Comparison of ENCODE assay signal across 12 cellular contexts in genomic region chr14:24197066-24197465, GRCh38. TPM values are rescaled to one million over a fixed set of nuclear protein-coding genes. Genes with fewer than 3 reads are reported as not detected.
DNase-seq lines count a peak whose midpoint lies in the region; ATAC-seq, FAIRE-seq and TF ChIP-seq lines count a peak whose summit lies in the region.
"Had no signal": no experiment of that assay in that cellular context is flagged by ENCODE, and none has a peak within 500 bp of the region (broad histone marks: within the 10 kb centered on the region; RNA-seq: fewer than 3 reads in every experiment).

No MANE protein-coding gene starts in this region.

- H3K4me1 ChIP-seq in DND-41 (ENCODE audit: insufficient read depth, low read length) (peaks cover 40% of the 10 kb centered on the region), IMR-90 (ENCODE audit: control insufficient read depth, insufficient read depth, low read length) (peaks cover 8% of the 10 kb centered on the region), GM12878 (ENCODE audit: control insufficient read depth, insufficient read depth, low read length) (peaks cover 15% of the 10 kb centered on the region)

- CTCF ChIA-PET in IMR-90 (lab: Yijun Ruan, JAX): no interaction called here
- CTCF ChIA-PET in GM12878 (lab: Yijun Ruan, JAX): interaction anchor here (1.8 kb wide), 1 partner anchor 35 kb away, joined by 7 read pairs; the partner anchor contains the start of gene IRF9

- no peak overlapping the region for H3K27ac ChIP-seq in DND-41 (ENCODE audit: low read length)
- no peak overlapping the region for H3K27ac ChIP-seq in IMR-90 (ENCODE audit: insufficient read depth, low read length)
- H3K27ac ChIP-seq in GM12878 (ENCODE audit: control insufficient read depth, insufficient read depth): peak overlapping the region; percentile 96
- no peak overlapping the region for H3K27ac ChIP-seq in neural cell (ENCODE audit: low read length)
- no peak overlapping the region for H3K27ac ChIP-seq in WERI-Rb-1

- H3K4me3 ChIP-seq in DND-41 (ENCODE audit: low read depth in 1 of 2, low read length in 2 of 2): no peak overlapping the region; a peak in 1 of 4 replicates
- no peak overlapping the region for H3K4me3 ChIP-seq in IMR-90 (ENCODE audit: insufficient read depth, low read depth, low read length)
- H3K4me3 ChIP-seq in GM12878: peak overlapping the region; percentile 68
- peak overlapping the region; percentile 92 for H3K4me3 ChIP-seq in neural cell (ENCODE audit: low read length)
- H3K4me3 ChIP-seq in WERI-Rb-1 (ENCODE audit: low read depth, low read length): no peak overlapping the region

- POLR2A ChIA-PET in IMR-90 (lab: Charles Lee; ENCODE audit: unreplicated experiment) (no interaction called here), GM12878 (lab: Charles Lee) (interaction anchor here (0.8 to 3.9 kb wide), 8 partner anchors 16 to 82 kb away, joined by 3 to 50 read pairs (median 6); partner anchors contain the start of genes CHMP4A, GMPR2, IRF9 and NEDD8)

- H3K79me2 ChIP-seq in DND-41 (ENCODE audit: insufficient read depth, low read length): peaks cover 48% of the 10 kb centered on the region
- peaks cover 48% of the 10 kb centered on the region for H3K79me2 ChIP-seq in GM12878 (ENCODE audit: control insufficient read depth, insufficient read depth, low read length)
- H3K79me2 ChIP-seq in neural cell (replicated peaks; ENCODE audit: insufficient read depth, low read length): peaks cover under 1% of the 10 kb centered on the region

- peak overlapping the region; percentile 90 for H3K23ac ChIP-seq in IMR-90 (ENCODE audit: low read depth, low read length)

- H4K91ac ChIP-seq in IMR-90 (ENCODE audit: insufficient read depth, low read depth, low read length): no peak overlapping the region

- WGBS in IMR-90 (ENCODE audit: extremely low coverage in 2 of 2, insufficient read length in 1 of 2), 2 experiments: 80% methylated on average over 1 of the region's 2 CpGs; no CpG with 5 or more reads in 1 of the 2 experiments
- WGBS in GM12878 (ENCODE audit: insufficient coverage, insufficient replicate concordance, low lambda C conversion rate, missing lambda C conversion rate): 5% methylated on average over 1 of the region's 2 CpGs

- H2AK5ac ChIP-seq in IMR-90 (ENCODE audit: low read depth, low read length): no peak overlapping the region

- H2BK20ac ChIP-seq in IMR-90 (ENCODE audit: low read depth, low read length): no peak overlapping the region

- no peak for DNase-seq in DND-41
- DNase-seq in IMR-90: no peak
- DNase-seq in GM12878 (ENCODE audit: low read depth, low spot score): no peak
- no peak for DNase-seq in WERI-Rb-1
- no peak for DNase-seq in NCI-H2227 treated with DMSO at 0.1 percent for 48 hours (lab: John Stamatoyannopoulos, UW)
- DNase-seq in NCI-H2107 treated with DMSO at 0.1 percent for 48 hours (lab: John Stamatoyannopoulos, UW; ENCODE audit: unreplicated experiment): no peak
- no peak for DNase-seq in NK-92 (lab: John Stamatoyannopoulos, UW; ENCODE audit: unreplicated experiment)
- DNase-seq: activated gamma-delta T cell, GDM1, NCI-H510A had no signal

- SMC1A ChIA-PET in GM12878 (lab: Charles Lee; ENCODE audit: uncharacterized antibody, unreplicated experiment): interaction anchor here (1.2 to 2.5 kb wide), 3 partner anchors 11 to 101 kb away, joined by 3 to 10 read pairs (median 8); partner anchors contain the start of gene TINF2

- H3K4me2 ChIP-seq in DND-41 (ENCODE audit: insufficient read depth, low read length) (peak overlapping the region; percentile 69; the same call in 1 of the 2 replicates), IMR-90 (ENCODE audit: low read depth, low read length) (no peak overlapping the region), GM12878 (ENCODE audit: control insufficient read depth, insufficient read depth) (peak overlapping the region; percentile 90), neural cell (ENCODE audit: low read length) (no peak overlapping the region)

- peak overlapping the region in 1 of 2 experiments; percentile 59; a peak in 1 of 4 replicates for H4K8ac ChIP-seq in IMR-90 (ENCODE audit: low read depth in 2 of 2, low read length in 2 of 2)

- dilution Hi-C loops in IMR-90 (cut with HindIII; ENCODE audit: low sequenced_read_pairs, unreplicated experiment): no loop called here

- TF ChIP-seq RAD21 in IMR-90 (IDR thresholded peaks at IDR 0.05; ENCODE audit: low read length) (no peak), GM12878 (IDR thresholded peaks at IDR 0.05; ENCODE audit: insufficient read depth, low read depth, low read length) (no peak), neural cell (conservative IDR thresholded peaks at IDR 0.05) (no peak)

- no peak for TF ChIP-seq POLR2A in IMR-90 (IDR thresholded peaks at IDR 0.05; ENCODE audit: low read depth, low read length)
- no peak for TF ChIP-seq POLR2A in GM12878 (IDR thresholded peaks at IDR 0.05; ENCODE audit: low read depth, low read length)

- RAD21 ChIA-PET in GM12878 (lab: Charles Lee; ENCODE audit: unreplicated experiment): interaction anchor here (1.4 to 2.4 kb wide), 2 partner anchors 36 to 111 kb away, joined by 3 to 9 read pairs; partner anchors contain the start of genes CIDEB and IRF9

- in situ Hi-C loops in IMR-90 (cut with MboI; ENCODE audit: low sequenced_read_pairs) (no loop called here), GM12878 (cut with MboI) (no loop called here)

- BruUV-seq in IMR-90 (replicated peaks; lab: Mats Ljungman, UMichigan) (no TSS peak), GM12878 (replicated peaks; lab: Mats Ljungman, UMichigan) (no TSS peak)

- no peak for ATAC-seq in DND-41 (ENCODE audit: insufficient read depth, low read depth)
- no peak for ATAC-seq in IMR-90 (ENCODE audit: low read depth)
- ATAC-seq in GM12878: no peak

- H3K56ac ChIP-seq in IMR-90 (ENCODE audit: extremely low read depth, insufficient read depth, low read length): no peak overlapping the region

- H3F3A ChIP-seq in neural cell (ENCODE audit: insufficient read depth, low read length, poor library complexity, severe bottlenecking): no peaks in the 10 kb centered on the region

- peak overlapping the region; percentile 9 for H2AK9ac ChIP-seq in IMR-90 (replicated peaks; ENCODE audit: low read depth, low read length, poor library complexity)

- H3K9me3 ChIP-seq in DND-41 (ENCODE audit: insufficient read depth, low read length, severe bottlenecking): peaks cover 2% of the 10 kb centered on the region
- no peaks in the 10 kb centered on the region for H3K9me3 ChIP-seq in IMR-90 (ENCODE audit: control insufficient read depth, insufficient read depth, low read length)
- H3K9me3 ChIP-seq in GM12878 (replicated peaks; ENCODE audit: control insufficient read depth, insufficient read depth, low read length): peaks cover 2% of the 10 kb centered on the region; the same call in 2 of the 3 replicates
- H3K9me3 ChIP-seq in neural cell (ENCODE audit: low read length): no peaks in the 10 kb centered on the region
- peaks cover 7% of the 10 kb centered on the region for H3K9me3 ChIP-seq in WERI-Rb-1 (ENCODE audit: severe bottlenecking)

- H3K36me3 ChIP-seq in DND-41 (ENCODE audit: insufficient read depth, low read length) (peaks cover 32% of the 10 kb centered on the region), IMR-90 (ENCODE audit: control insufficient read depth, insufficient read depth, low read length) (peaks cover 16% of the 10 kb centered on the region), GM12878 (ENCODE audit: control insufficient read depth in 2 of 2, insufficient read depth in 2 of 2, low read length in 1 of 2) (peaks cover 0 to 4% of the 10 kb centered on the region in 2 experiments; a peak in 2 of 4 replicates), neural cell (ENCODE audit: insufficient read depth, low read length) (no peaks in the 10 kb centered on the region), WERI-Rb-1 (peaks cover 31% of the 10 kb centered on the region)

- H3K9ac ChIP-seq in DND-41 (ENCODE audit: low read depth, low read length): 0 out of 2 replicates have a peak overlapping the region, but pooled peaks have one; percentile 96
- no peak overlapping the region for H3K9ac ChIP-seq in IMR-90 (ENCODE audit: low read depth, low read length)
- H3K9ac ChIP-seq in GM12878 (ENCODE audit: control insufficient read depth, insufficient read depth, low read length): peak overlapping the region; percentile 92
- H3K9ac ChIP-seq in neural cell (ENCODE audit: low read length): no peak overlapping the region

- H4K5ac ChIP-seq in IMR-90 (ENCODE audit: low read depth, low read length): no peak overlapping the region

- TF ChIP-seq CTCF in DND-41 (IDR thresholded peaks at IDR 0.05; ENCODE audit: borderline replicate concordance, extremely low read depth, low read length, poor library complexity, severe bottlenecking) (no peak), IMR-90 (conservative IDR thresholded peaks at IDR 0.05; ENCODE audit: low read depth, low read length) (no peak), GM12878 (IDR thresholded peaks at IDR 0.05 in 2 of 3, conservative IDR thresholded peaks at IDR 0.05 in 1 of 3; ENCODE audit: control insufficient read depth in 2 of 3, extremely low read depth in 1 of 3, insufficient read depth in 1 of 3, low read depth in 3 of 3, low read length in 3 of 3) (no peak), neural cell (IDR thresholded peaks at IDR 0.05; ENCODE audit: poor library complexity, severe bottlenecking) (no peak), WERI-Rb-1 (IDR thresholded peaks at IDR 0.05; ENCODE audit: low read depth, low read length) (no peak)

- no peak overlapping the region for H3K18ac ChIP-seq in IMR-90 (ENCODE audit: low read depth, low read length)

- H3K27me3 ChIP-seq in DND-41 (ENCODE audit: insufficient read depth, low read length, poor library complexity): no peaks in the 10 kb centered on the region
- H3K27me3 ChIP-seq in IMR-90 (ENCODE audit: control insufficient read depth, insufficient read depth, low read length): no peaks in the 10 kb centered on the region
- no peaks in the 10 kb centered on the region for H3K27me3 ChIP-seq in GM12878 (replicated peaks in 1 of 2; ENCODE audit: control insufficient read depth in 2 of 2, insufficient read depth in 2 of 2, low read length in 1 of 2)
- H3K27me3 ChIP-seq in neural cell (ENCODE audit: insufficient read depth, low read depth, low read length): no peaks in the 10 kb centered on the region
- H3K27me3 ChIP-seq in WERI-Rb-1 (ENCODE audit: insufficient read depth, low read depth, severe bottlenecking): no peaks in the 10 kb centered on the region

- TF ChIP-seq EP300 in GM12878 (IDR thresholded peaks at IDR 0.05; ENCODE audit: borderline replicate concordance in 1 of 2, control insufficient read depth in 1 of 2, low read depth in 2 of 2, low read length in 2 of 2) (no peak), neural cell (conservative IDR thresholded peaks at IDR 0.05; ENCODE audit: poor library complexity, severe bottlenecking) (no peak)

- intact Hi-C loops in IMR-90 (cut with micrococcal nuclease) (no loop called here), GM12878 (cut with micrococcal nuclease; ENCODE audit: unreplicated experiment) (no loop called here)

- H3K9me2 ChIP-seq in neural cell (ENCODE audit: insufficient read depth, low read length): no peaks in the 10 kb centered on the region

- no peak overlapping the region for H2AFZ ChIP-seq in DND-41 (ENCODE audit: low read depth, low read length)
- H2AFZ ChIP-seq in IMR-90 (replicated peaks; ENCODE audit: low read length, poor library complexity): no peak overlapping the region
- no peak overlapping the region for H2AFZ ChIP-seq in GM12878 (ENCODE audit: control insufficient read depth, low read depth, low read length)
- no peak overlapping the region for H2AFZ ChIP-seq in neural cell (ENCODE audit: low read depth, low read length)

- H2BK120ac ChIP-seq in IMR-90 (ENCODE audit: low read depth, low read length): no peak overlapping the region

- no peak overlapping the region for H3K14ac ChIP-seq in IMR-90 (replicated peaks; ENCODE audit: low read depth, low read length)

- no peak overlapping the region for H2BK15ac ChIP-seq in IMR-90 (ENCODE audit: low read depth, low read length)

- no peak for FAIRE-seq in GM12878 (lab: Jason Lieb, UNC)

- H4K20me1 ChIP-seq in DND-41 (ENCODE audit: insufficient read depth, low read length): no peaks in the 10 kb centered on the region
- H4K20me1 ChIP-seq in IMR-90 (ENCODE audit: insufficient read depth, low read length): no peaks in the 10 kb centered on the region
- H4K20me1 ChIP-seq in GM12878 (ENCODE audit: control insufficient read depth, insufficient read depth): no peaks in the 10 kb centered on the region
- H4K20me1 ChIP-seq in neural cell (ENCODE audit: insufficient read depth): no peaks in the 10 kb centered on the region

- H3K9me1 ChIP-seq in IMR-90 (ENCODE audit: insufficient read depth, low read length): peaks cover 11% of the 10 kb centered on the region; the same call in 1 of the 2 replicates

- H3K4ac ChIP-seq in IMR-90 (ENCODE audit: low read depth, low read length): no peak overlapping the region

- H2BK5ac ChIP-seq in IMR-90 (ENCODE audit: low read depth, low read length, poor library complexity, severe bottlenecking): no peak overlapping the region

- peaks cover 38 to 55% of the 10 kb centered on the region in 2 experiments for H3K79me1 ChIP-seq in IMR-90 (ENCODE audit: low read depth in 1 of 2, low read length in 2 of 2)

RNA-seq across cellular contexts. Expression of gene TM9SF1, which starts 1.8 kb away (rescaled TPM):
- total RNA-seq in IMR-90 (2012; rRNA removed) (51.9 and 65.6 TPM in 2 replicates), GM12878 (2014; rRNA removed) (20.2 and 22.7 TPM in 2 replicates), GM12878 (2014; rRNA removed; fragmentation: Illumina TruSeq; extraction: Trizol) (10.4 and 12.1 TPM in 2 replicates), GM12878 (2021) (19.7 and 23.9 TPM in 2 replicates)
- polyA plus RNA-seq in IMR-90 (2012; rRNA removed) (40.4 and 40.9 TPM in 2 replicates), GM12878 (2011; rRNA removed) (4.3 and 11.7 TPM in 2 replicates), GM12878 (2014; fragmentation: Illumina TruSeq; extraction: Trizol) (11.1 and 14.0 TPM in 2 replicates), GM12878 (2014; fragmentation: Nextera tagmentation; extraction: Ambion mirVana) (1 to 10 TPM; 7.2 to 9.8 TPM), GM12878 (2014; rRNA removed) (20.7 and 21.2 TPM in 2 replicates), GM12878 (2016; fragmentation: Nextera tagmentation; extraction: Ambion mirVana) (10 to 100 TPM; 38.7 to 39.2 TPM), neural cell (25.1 and 34.2 TPM in 2 replicates)
- polyA plus RNA-seq in IMR-90 (2012; cell fraction: cytosol; rRNA removed): 36.4 and 37.5 TPM in 2 replicates
- polyA plus RNA-seq in IMR-90 (2012; cell fraction: nucleus; rRNA removed; ENCODE audit: low replicate concordance): 22.1 and 26.5 TPM in 2 replicates
- total RNA-seq in GM12878 (2013; cell fraction: nucleolus; rRNA removed): 33.3 and 34.0 TPM in 2 replicates
- 22.1 TPM for polyA plus RNA-seq in GM12878 (2011; ENCODE audit: low read depth)
- 22.2 and 26.0 TPM in 2 replicates for polyA plus RNA-seq in GM12878 (2011; cell fraction: cytosol; rRNA removed)
- 15.8 and 15.9 TPM in 2 replicates for polyA plus RNA-seq in GM12878 (2011; cell fraction: nucleus; rRNA removed)
- polyA plus RNA-seq in GM12878 (2012): 19.1 and 25.4 TPM in 2 replicates
- polyA minus RNA-seq in GM12878 (2011; rRNA and poly(A)+ RNA removed): 12.4 and 16.2 TPM in 2 replicates
- polyA minus RNA-seq in GM12878 (2011; cell fraction: cytosol; rRNA and poly(A)+ RNA removed): 4.9 and 5.2 TPM in 2 replicates
- 8.1 and 11.1 TPM in 2 replicates for polyA minus RNA-seq in GM12878 (2011; cell fraction: nucleus; rRNA and poly(A)+ RNA removed)
- polyA minus RNA-seq in neural cell: 21.3 and 22.4 TPM in 2 replicates

RNA-seq across cellular contexts. Expression of gene TSSK4, which starts 8.4 kb away (rescaled TPM):
- total RNA-seq in IMR-90 (2012; rRNA removed): under 0.01 TPM in 1 of 2 replicates, not detected in the other
- polyA plus RNA-seq in IMR-90 (2012; rRNA removed): 0.07 TPM in 1 of 2 replicates, not detected in the other
- not detected in 2 replicates for polyA plus RNA-seq in IMR-90 (2012; cell fraction: cytosol; rRNA removed)
- 0.05 and 0.07 TPM in 2 replicates for polyA plus RNA-seq in IMR-90 (2012; cell fraction: nucleus; rRNA removed; ENCODE audit: low replicate concordance)
- 1.5 and 1.6 TPM in 2 replicates for total RNA-seq in GM12878 (2013; cell fraction: nucleolus; rRNA removed)
- not detected in 2 replicates for total RNA-seq in GM12878 (2014; rRNA removed)
- total RNA-seq in GM12878 (2014; rRNA removed; fragmentation: Illumina TruSeq; extraction: Trizol): 0.18 TPM in 1 of 2 replicates, not detected in the other
- not detected in 2 replicates for total RNA-seq in GM12878 (2021)
- polyA plus RNA-seq in GM12878 (2011; ENCODE audit: low read depth): 4.1 TPM
- polyA plus RNA-seq in GM12878 (2011; rRNA removed): 0.07 and 0.11 TPM in 2 replicates
- 0.03 TPM in 1 of 2 replicates, not detected in the other for polyA plus RNA-seq in GM12878 (2011; cell fraction: cytosol; rRNA removed)
- 0.15 and 0.25 TPM in 2 replicates for polyA plus RNA-seq in GM12878 (2011; cell fraction: nucleus; rRNA removed)
- 2.9 and 5.0 TPM in 2 replicates for polyA plus RNA-seq in GM12878 (2012)
- not detected in 2 replicates for polyA plus RNA-seq in GM12878 (2014; fragmentation: Illumina TruSeq; extraction: Trizol)
- under 1 TPM; 0.04 to 0.08 TPM for polyA plus RNA-seq in GM12878 (2014; fragmentation: Nextera tagmentation; extraction: Ambion mirVana)
- polyA plus RNA-seq in GM12878 (2014; rRNA removed): 0.23 TPM in 1 of 2 replicates, not detected in the other
- polyA plus RNA-seq in GM12878 (2016; fragmentation: Nextera tagmentation; extraction: Ambion mirVana): under 1 TPM; 0.44 to 0.79 TPM
- polyA minus RNA-seq in GM12878 (2011; rRNA and poly(A)+ RNA removed): 0.51 and 0.52 TPM in 2 replicates
- polyA minus RNA-seq in GM12878 (2011; cell fraction: cytosol; rRNA and poly(A)+ RNA removed): not detected in 2 replicates
- polyA minus RNA-seq in GM12878 (2011; cell fraction: nucleus; rRNA and poly(A)+ RNA removed): 0.73 and 1.9 TPM in 2 replicates
- 0.17 TPM in 1 of 2 replicates, not detected in the other for polyA plus RNA-seq in neural cell
- not detected in 2 replicates for polyA minus RNA-seq in neural cell
- total RNA-seq: kidney epithelial cell had no signal

RNA-seq across cellular contexts. Expression of gene IPO4, which starts 8.4 kb away (rescaled TPM):
- 36.7 and 37.6 TPM in 2 replicates for total RNA-seq in IMR-90 (2012; rRNA removed)
- polyA plus RNA-seq in IMR-90 (2012; rRNA removed): 39.4 and 39.9 TPM in 2 replicates
- polyA plus RNA-seq in IMR-90 (2012; cell fraction: cytosol; rRNA removed): 30.6 and 33.6 TPM in 2 replicates
- polyA plus RNA-seq in IMR-90 (2012; cell fraction: nucleus; rRNA removed; ENCODE audit: low replicate concordance): 54.9 and 139 TPM in 2 replicates
- 54.2 and 59.3 TPM in 2 replicates for total RNA-seq in GM12878 (2013; cell fraction: nucleolus; rRNA removed)
- total RNA-seq in GM12878 (2014; rRNA removed): 77.1 and 139 TPM in 2 replicates
- 21.8 and 23.0 TPM in 2 replicates for total RNA-seq in GM12878 (2014; rRNA removed; fragmentation: Illumina TruSeq; extraction: Trizol)
- 88.9 and 113 TPM in 2 replicates for total RNA-seq in GM12878 (2021)
- 17.0 TPM for polyA plus RNA-seq in GM12878 (2011; ENCODE audit: low read depth)
- 6.6 and 12.6 TPM in 2 replicates for polyA plus RNA-seq in GM12878 (2011; rRNA removed)
- polyA plus RNA-seq in GM12878 (2011; cell fraction: cytosol; rRNA removed): 24.6 and 25.9 TPM in 2 replicates
- polyA plus RNA-seq in GM12878 (2011; cell fraction: nucleus; rRNA removed): 115 and 166 TPM in 2 replicates
- 28.3 and 30.4 TPM in 2 replicates for polyA plus RNA-seq in GM12878 (2012)
- 15.5 and 30.7 TPM in 2 replicates for polyA plus RNA-seq in GM12878 (2014; fragmentation: Illumina TruSeq; extraction: Trizol)
- 10 to 100 TPM in 1 of 2 experiments, 1 to 10 TPM in 1; 7.8 to 10.3 TPM for polyA plus RNA-seq in GM12878 (2014; fragmentation: Nextera tagmentation; extraction: Ambion mirVana)
- 44.5 and 72.1 TPM in 2 replicates for polyA plus RNA-seq in GM12878 (2014; rRNA removed)
- 100 to 1,000 TPM in 1 of 2 experiments, 10 to 100 TPM in 1; 92.1 to 104 TPM for polyA plus RNA-seq in GM12878 (2016; fragmentation: Nextera tagmentation; extraction: Ambion mirVana)
- polyA minus RNA-seq in GM12878 (2011; rRNA and poly(A)+ RNA removed): 27.1 and 30.7 TPM in 2 replicates
- 19.9 and 21.7 TPM in 2 replicates for polyA minus RNA-seq in GM12878 (2011; cell fraction: cytosol; rRNA and poly(A)+ RNA removed)
- 74.0 and 145 TPM in 2 replicates for polyA minus RNA-seq in GM12878 (2011; cell fraction: nucleus; rRNA and poly(A)+ RNA removed)
- 9.2 and 13.4 TPM in 2 replicates for polyA plus RNA-seq in neural cell
- polyA minus RNA-seq in neural cell: 14.6 and 17.0 TPM in 2 replicates

RNA-seq across cellular contexts. Expression of gene CHMP4A, which starts 16.2 kb away (rescaled TPM):
- total RNA-seq in IMR-90 (2012; rRNA removed): 22.0 and 31.7 TPM in 2 replicates
- 63.8 and 66.4 TPM in 2 replicates for polyA plus RNA-seq in IMR-90 (2012; rRNA removed)
- 18.2 and 69.1 TPM in 2 replicates for polyA plus RNA-seq in IMR-90 (2012; cell fraction: cytosol; rRNA removed)
- polyA plus RNA-seq in IMR-90 (2012; cell fraction: nucleus; rRNA removed; ENCODE audit: low replicate concordance): 6.1 and 32.8 TPM in 2 replicates
- 46.5 and 49.6 TPM in 2 replicates for total RNA-seq in GM12878 (2013; cell fraction: nucleolus; rRNA removed)
- 31.7 and 35.6 TPM in 2 replicates for total RNA-seq in GM12878 (2014; rRNA removed)
- 47.4 and 49.4 TPM in 2 replicates for total RNA-seq in GM12878 (2014; rRNA removed; fragmentation: Illumina TruSeq; extraction: Trizol)
- 33.0 and 35.5 TPM in 2 replicates for total RNA-seq in GM12878 (2021)
- polyA plus RNA-seq in GM12878 (2011; ENCODE audit: low read depth): 71.9 TPM
- 81.0 and 81.1 TPM in 2 replicates for polyA plus RNA-seq in GM12878 (2011; rRNA removed)
- 53.6 and 68.7 TPM in 2 replicates for polyA plus RNA-seq in GM12878 (2011; cell fraction: cytosol; rRNA removed)
- 31.4 and 41.7 TPM in 2 replicates for polyA plus RNA-seq in GM12878 (2011; cell fraction: nucleus; rRNA removed)
- polyA plus RNA-seq in GM12878 (2012): 68.3 and 71.1 TPM in 2 replicates
- 97.5 and 107 TPM in 2 replicates for polyA plus RNA-seq in GM12878 (2014; fragmentation: Illumina TruSeq; extraction: Trizol)
- 100 to 1,000 TPM; 110 to 151 TPM for polyA plus RNA-seq in GM12878 (2014; fragmentation: Nextera tagmentation; extraction: Ambion mirVana)
- polyA plus RNA-seq in GM12878 (2014; rRNA removed): 63.8 and 73.8 TPM in 2 replicates
- 100 to 1,000 TPM in 1 of 2 experiments, 10 to 100 TPM in 1; 88.5 to 103 TPM for polyA plus RNA-seq in GM12878 (2016; fragmentation: Nextera tagmentation; extraction: Ambion mirVana)
- polyA minus RNA-seq in GM12878 (2011; rRNA and poly(A)+ RNA removed): 29.9 and 60.0 TPM in 2 replicates
- polyA minus RNA-seq in GM12878 (2011; cell fraction: cytosol; rRNA and poly(A)+ RNA removed): 11.2 and 15.0 TPM in 2 replicates
- 4.5 and 6.5 TPM in 2 replicates for polyA minus RNA-seq in GM12878 (2011; cell fraction: nucleus; rRNA and poly(A)+ RNA removed)
- polyA plus RNA-seq in neural cell: 55.3 and 67.6 TPM in 2 replicates
- 45.3 and 54.3 TPM in 2 replicates for polyA minus RNA-seq in neural cell

RNA-seq across cellular contexts. Expression of gene MDP1, which starts 18.8 kb away (rescaled TPM):
- total RNA-seq in IMR-90 (2012; rRNA removed) (15.1 and 16.7 TPM in 2 replicates), GM12878 (2014; rRNA removed) (11.1 and 15.4 TPM in 2 replicates), GM12878 (2014; rRNA removed; fragmentation: Illumina TruSeq; extraction: Trizol) (9.3 and 10.4 TPM in 2 replicates), GM12878 (2021) (12.6 and 12.8 TPM in 2 replicates)
- polyA plus RNA-seq in IMR-90 (2012; rRNA removed) (16.7 and 17.8 TPM in 2 replicates), GM12878 (2011; rRNA removed) (19.3 and 21.9 TPM in 2 replicates), GM12878 (2014; fragmentation: Illumina TruSeq; extraction: Trizol) (10.1 and 13.5 TPM in 2 replicates), GM12878 (2014; fragmentation: Nextera tagmentation; extraction: Ambion mirVana) (10 to 100 TPM; 39.2 to 45.8 TPM), GM12878 (2014; rRNA removed) (14.2 and 27.7 TPM in 2 replicates), GM12878 (2016; fragmentation: Nextera tagmentation; extraction: Ambion mirVana) (10 to 100 TPM; 38.0 to 38.9 TPM), neural cell (94.2 and 116 TPM in 2 replicates)
- 19.9 and 29.9 TPM in 2 replicates for polyA plus RNA-seq in IMR-90 (2012; cell fraction: cytosol; rRNA removed)
- 20.3 and 21.5 TPM in 2 replicates for polyA plus RNA-seq in IMR-90 (2012; cell fraction: nucleus; rRNA removed; ENCODE audit: low replicate concordance)
- 9.7 and 15.0 TPM in 2 replicates for total RNA-seq in GM12878 (2013; cell fraction: nucleolus; rRNA removed)
- 8.8 TPM for polyA plus RNA-seq in GM12878 (2011; ENCODE audit: low read depth)
- polyA plus RNA-seq in GM12878 (2011; cell fraction: cytosol; rRNA removed): 15.4 and 17.9 TPM in 2 replicates
- polyA plus RNA-seq in GM12878 (2011; cell fraction: nucleus; rRNA removed): 18.4 and 19.1 TPM in 2 replicates
- 9.5 and 13.8 TPM in 2 replicates for polyA plus RNA-seq in GM12878 (2012)
- polyA minus RNA-seq in GM12878 (2011; rRNA and poly(A)+ RNA removed): 6.7 and 9.6 TPM in 2 replicates
- 5.4 TPM in 1 of 2 replicates, not detected in the other for polyA minus RNA-seq in GM12878 (2011; cell fraction: cytosol; rRNA and poly(A)+ RNA removed)
- polyA minus RNA-seq in GM12878 (2011; cell fraction: nucleus; rRNA and poly(A)+ RNA removed): 11.2 and 14.9 TPM in 2 replicates
- polyA minus RNA-seq in neural cell: 21.9 and 25.9 TPM in 2 replicates

Comparison
In these comparisons a context has a peak if more than half of its experiments do, and no peak if none do; other contexts are left out.
1. H3K4me2 ChIP-seq: peak in DND-41 (single experiment) and GM12878 (single experiment); none in IMR-90 (single experiment) and neural cell (single experiment).
2. H3K4me3 ChIP-seq: peak in GM12878 (single experiment) and neural cell (single experiment); none in DND-41 (0 of 2), IMR-90 (single experiment) and WERI-Rb-1 (single experiment).
3. H3K9ac ChIP-seq: peak in DND-41 (single experiment) and GM12878 (single experiment); none in IMR-90 (single experiment) and neural cell (single experiment).